ENCODE assay signal across 4 cellular contexts in the genomic region with DNA sequence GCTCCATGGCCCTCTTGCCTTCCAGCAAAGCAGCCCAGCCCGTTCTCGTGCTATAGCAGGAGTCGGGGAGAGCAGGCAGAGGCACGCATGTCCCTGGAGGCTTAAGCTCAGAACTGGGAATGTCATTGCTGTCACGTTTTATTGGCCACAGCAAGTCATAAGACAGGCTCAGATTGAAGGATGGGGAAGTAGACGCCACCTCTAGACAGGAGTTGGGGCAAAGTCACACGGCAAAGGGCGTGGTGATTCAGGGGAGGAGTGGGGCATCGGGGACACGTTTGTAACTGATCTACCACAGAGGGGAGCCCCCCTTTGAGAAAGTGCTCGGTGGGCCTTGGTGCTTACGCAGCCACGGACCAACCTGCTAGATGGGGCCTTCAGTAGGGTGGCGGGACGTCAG. TPM values are rescaled to one million over a fixed set of nuclear protein-coding genes. Genes with fewer than 3 reads are reported as not detected.
"Had no signal": no experiment of that assay in that cellular context is flagged by ENCODE, and none has a peak within 500 bp of the region (broad histone marks: within the 10 kb centered on the region; RNA-seq: fewer than 3 reads in every experiment).

No MANE protein-coding gene starts in this region.

RNA-seq across cellular contexts. Expression of a gene that starts 9.5 kb away (rescaled TPM):
- total RNA-seq: endothelial cell of umbilical vein, foreskin keratinocyte, hepatocyte, lung microvascular endothelial cell had no signal
